Comparison of ENCODE assay signal across 27 cellular contexts in genomic region chr6:7488494-7488893, GRCh38.
"Had no signal": no experiment of that assay in that cellular context is flagged by ENCODE, and none has a peak within 500 bp of the region (broad histone marks: within the 10 kb centered on the region; RNA-seq: fewer than 3 reads in every experiment).

No MANE protein-coding gene starts in this region.

- DNase-seq: stimulated activated CD4-positive, alpha-beta T cell treated with anti-CD3 and anti-CD28 coated beads, Interleukin-2, amount 100 ng/mL, for 48 hours; stimulated activated CD4-positive, alpha-beta T cell treated with anti-CD3 and anti-CD28 coated beads, Interleukin-4, amount 100 ng/mL, for 1 hour; stimulated activated CD4-positive, alpha-beta T cell treated with anti-CD3 and anti-CD28 coated beads, Interleukin-4, amount 100 ng/mL, for 24 hours; stimulated activated CD4-positive, alpha-beta T cell treated with anti-CD3 and anti-CD28 coated beads, Interleukin-4, amount 100 ng/mL, for 4 hours; stimulated activated CD8-positive, alpha-beta memory T cell treated with anti-CD3 and anti-CD28 coated beads, Interleukin-4, amount 100 ng/mL, for 48 hours; stimulated activated naive B cell treated with anti-CD40 and anti-IgM and Interleukin-4, amounts not matched to agents 10 μg/mL and 1 μg/mL and 100 μg/mL, for 72 hours; stimulated activated naive CD4-positive, alpha-beta T cell; stimulated activated naive CD4-positive, alpha-beta T cell treated with Interleukin-2 at 50 U/mL for 16 hours; stimulated activated naive CD8-positive, alpha-beta T cell treated with anti-CD3 and anti-CD28 coated beads, Interleukin-15, amount 100 ng/mL, for 72 hours; stimulated activated naive CD8-positive, alpha-beta T cell treated with anti-CD3 and anti-CD28 coated beads, Interleukin-15, Interleukin-2, amounts not matched to agents 100 U/mL and 50 U/mL, for 24 hours; stomach; substantia nigra; testis; thyroid gland; tibial artery; transverse colon; trophoblast cell; upper lobe of left lung; upper lobe of right lung; uterus had no signal

- H3K4me1 ChIP-seq: stomach, suprapubic skin, testis, thyroid gland, tibial artery, tibial nerve, upper lobe of left lung, upper lobe of right lung, uterus, vagina had no signal

- H3K4me3 ChIP-seq: stomach, suprapubic skin, testis, thoracic aorta, thyroid gland, tibial artery, tibial nerve, transverse colon, upper lobe of left lung, upper lobe of right lung, uterus, vagina had no signal

- H3K36me3 ChIP-seq: stomach, suprapubic skin, thoracic aorta, thyroid gland, tibial artery, tibial nerve, transverse colon, upper lobe of left lung, upper lobe of right lung, uterus, vagina had no signal

- FAIRE-seq: urothelium cell line had no signal

- H3K27me3 ChIP-seq: stomach, suprapubic skin, testis, thyroid gland, tibial artery, tibial nerve, transverse colon, upper lobe of left lung, upper lobe of right lung, uterus, vagina had no signal

- H3K27ac ChIP-seq: stomach, suprapubic skin, testis, thoracic aorta, thyroid gland, tibial artery, tibial nerve, transverse colon, upper lobe of left lung, upper lobe of right lung, uterus, vagina had no signal

- H3K9me3 ChIP-seq: suprapubic skin, testis, thoracic aorta, thyroid gland, tibial artery, transverse colon, upper lobe of left lung, upper lobe of right lung, uterus, vagina had no signal

- ATAC-seq: stimulated activated effector memory CD8-positive, alpha-beta T cell treated with anti-CD3 and anti-CD28 coated beads, Interleukin-12 subunit alpha, Interleukin-12 subunit beta, amount 100 ng/mL, for 72 hours; stimulated activated memory B cell treated with anti-CD40 and anti-IgM and Interleukin-4, amounts not matched to agents 10 μg/mL and 1 μg/mL and 100 μg/mL, for 72 hours; stimulated activated naive B cell treated with anti-CD40 and anti-IgM and Interleukin-4, amounts not matched to agents 10 μg/mL and 1 μg/mL and 100 μg/mL, for 72 hours; stimulated activated naive CD8-positive, alpha-beta T cell treated with anti-CD3 and anti-CD28 coated beads, Interleukin-15, amount 100 ng/mL, for 72 hours; stimulated activated naive CD8-positive, alpha-beta T cell treated with anti-CD3 and anti-CD28 coated beads, Interleukin-15, Interleukin-2, amounts not matched to agents 100 U/mL and 50 U/mL, for 24 hours; upper lobe of right lung had no signal
